Comparison of ENCODE assay signal across 15 cellular contexts in genomic region chr18:58990720-58991119, GRCh38.
DNase-seq lines count a peak whose midpoint lies in the region; ATAC-seq, FAIRE-seq and TF ChIP-seq lines count a peak whose summit lies in the region.
"Had no signal": no experiment of that assay in that cellular context is flagged by ENCODE, and none has a peak within 500 bp of the region (broad histone marks: within the 10 kb centered on the region; RNA-seq: fewer than 3 reads in every experiment).

No MANE protein-coding gene starts in this region.

- H3K36me3 Mint-ChIP-seq in stimulated activated memory B cell treated with anti-CD40 and anti-IgM and Interleukin-4, amounts not matched to agents 10 μg/mL and 1 μg/mL and 100 μg/mL, for 72 hours: peaks cover 35% of the 10 kb centered on the region

- ATAC-seq in esophagus mucosa: peak; percentile 18
- ATAC-seq in stimulated activated memory B cell treated with anti-CD40 and anti-IgM and Interleukin-4, amounts not matched to agents 10 μg/mL and 1 μg/mL and 100 μg/mL, for 72 hours: peak; percentile 40
- no peak for ATAC-seq in HG02623 (IDR thresholded peaks at IDR 0.05; ENCODE audit: unreplicated experiment)

- H3K27ac Mint-ChIP-seq in stimulated activated memory B cell treated with anti-CD40 and anti-IgM and Interleukin-4, amounts not matched to agents 10 μg/mL and 1 μg/mL and 100 μg/mL, for 72 hours: peak overlapping the region; percentile 83
- H3K27ac Mint-ChIP-seq: activated naive CD4-positive, alpha-beta T cell treated with anti-CD3 and anti-CD28 coated beads for 36 hours; stimulated activated naive CD8-positive, alpha-beta T cell treated with anti-CD3 and anti-CD28 coated beads, Interleukin-15, amount 100 ng/mL, for 72 hours had no signal

- no peak for TF ChIP-seq CTCF in GM13976 (IDR thresholded peaks at IDR 0.05; ENCODE audit: borderline replicate concordance, control extremely low read depth, extremely low read depth, insufficient read depth, missing control alignments)

- H3K27me3 Mint-ChIP-seq in stimulated activated memory B cell treated with anti-CD40 and anti-IgM and Interleukin-4, amounts not matched to agents 10 μg/mL and 1 μg/mL and 100 μg/mL, for 72 hours: no peaks in the 10 kb centered on the region

- peak; percentile 15 for FAIRE-seq in GM18507 (lab: Jason Lieb, UNC)
- FAIRE-seq: bronchial epithelial cell had no signal

- H3K4me3 Mint-ChIP-seq in stimulated activated memory B cell treated with anti-CD40 and anti-IgM and Interleukin-4, amounts not matched to agents 10 μg/mL and 1 μg/mL and 100 μg/mL, for 72 hours: no peak overlapping the region
- H3K4me3 Mint-ChIP-seq: activated naive CD4-positive, alpha-beta T cell treated with anti-CD3 and anti-CD28 coated beads for 36 hours; stimulated activated naive CD8-positive, alpha-beta T cell treated with anti-CD3 and anti-CD28 coated beads, Interleukin-15, amount 100 ng/mL, for 72 hours had no signal

- DNase-seq in GM18507 (ENCODE audit: extremely low spot score, insufficient read length, low read depth): no peak
- peak; percentile 10 for DNase-seq in RPMI7951 (ENCODE audit: low read depth)
- no peak for DNase-seq in NCI-H146 treated with DMSO at 0.1 percent for 48 hours (lab: John Stamatoyannopoulos, UW; ENCODE audit: unreplicated experiment)
- no peak for DNase-seq in GM13976 (ENCODE audit: low spot score)
- DNase-seq in RKO (ENCODE audit: low spot score): no peak
- DNase-seq: activated naive CD4-positive, alpha-beta T cell treated with anti-CD3 and anti-CD28 coated beads for 36 hours; BE2C; H7; Karpas-422; NCI-H1930; stimulated activated naive CD8-positive, alpha-beta T cell treated with anti-CD3 and anti-CD28 coated beads, Interleukin-15, amount 100 ng/mL, for 72 hours had no signal

- peaks cover 20% of the 10 kb centered on the region for H3K9me3 Mint-ChIP-seq in stimulated activated memory B cell treated with anti-CD40 and anti-IgM and Interleukin-4, amounts not matched to agents 10 μg/mL and 1 μg/mL and 100 μg/mL, for 72 hours

- in situ Hi-C loops in GM13976 (cut with MboI; ENCODE audit: low sequenced_read_pairs, unreplicated experiment): no loop called here

- H3K4me1 Mint-ChIP-seq in stimulated activated memory B cell treated with anti-CD40 and anti-IgM and Interleukin-4, amounts not matched to agents 10 μg/mL and 1 μg/mL and 100 μg/mL, for 72 hours: peaks cover 52% of the 10 kb centered on the region
